ENCODE assay signal across 29 cellular contexts in genomic region chr5:135723451-135723850, GRCh38.
"Had no signal": no experiment of that assay in that cellular context is flagged by ENCODE, and none has a peak within 500 bp of the region (broad histone marks: within the 10 kb centered on the region; RNA-seq: fewer than 3 reads in every experiment).

No MANE protein-coding gene starts in this region.

- H3K27me3 ChIP-seq: gastroesophageal sphincter, heart left ventricle, hepatocyte, ovary, right lobe of liver, stomach, thyroid gland, vagina had no signal

- H2AFZ ChIP-seq: hepatocyte had no signal

- H3K4me3 ChIP-seq: dorsolateral prefrontal cortex, gastroesophageal sphincter, heart left ventricle, hepatocyte, lung, ovary, right lobe of liver, stomach, thyroid gland, vagina had no signal

- H3K4me3 Mint-ChIP-seq: memory B cell; naive thymus-derived CD8-positive, alpha-beta T cell had no signal

- H3K36me3 Mint-ChIP-seq: memory B cell; naive thymus-derived CD8-positive, alpha-beta T cell had no signal

- H3K4me2 ChIP-seq: hepatocyte had no signal

- H3K27ac ChIP-seq: dorsolateral prefrontal cortex, epithelial cell of prostate, gastroesophageal sphincter, heart left ventricle, hepatocyte, ovary, right lobe of liver, stomach, thyroid gland had no signal

- H3K36me3 ChIP-seq: gastroesophageal sphincter, heart left ventricle, ovary, right lobe of liver, stomach, thyroid gland, vagina had no signal

- H3K79me2 ChIP-seq: hepatocyte had no signal

- ATAC-seq: esophagus mucosa; gastroesophageal sphincter; heart left ventricle; left lobe of liver; naive thymus-derived CD8-positive, alpha-beta T cell had no signal

- DNase-seq: dorsolateral prefrontal cortex; effector CD4-positive, alpha-beta T cell; foreskin fibroblast; heart left ventricle; kidney; midbrain; naive thymus-derived CD8-positive, alpha-beta T cell; occipital lobe; ovary; posterior cingulate gyrus; retina; right lobe of liver; small intestine; stimulated activated CD4-positive, alpha-beta T cell treated with anti-CD3 and anti-CD28 coated beads, Interleukin-12 subunit alpha, Interleukin-12 subunit beta, amount 100 ng/mL, for 4 hours; stimulated activated CD4-positive, alpha-beta T cell treated with anti-CD3 and anti-CD28 coated beads, Interleukin-1b, Interleukin-23, amount 100 ng/mL, for 48 hours; stimulated activated CD4-positive, alpha-beta T cell treated with anti-CD3 and anti-CD28 coated beads, Interleukin-4, amount 100 ng/mL, for 1 hour; stimulated activated CD8-positive, alpha-beta memory T cell treated with anti-CD3 and anti-CD28 coated beads, Interleukin-4, amount 100 ng/mL, for 48 hours; stimulated activated naive CD4-positive, alpha-beta T cell treated with Interleukin-2 at 50 U/mL for 16 hours; stomach; thyroid gland; trophoblast cell had no signal

- H3K9me3 Mint-ChIP-seq: memory B cell; naive thymus-derived CD8-positive, alpha-beta T cell had no signal

- H3K4me1 ChIP-seq: gastroesophageal sphincter, heart left ventricle, right lobe of liver, vagina had no signal

- H3K4me1 Mint-ChIP-seq: memory B cell; naive thymus-derived CD8-positive, alpha-beta T cell had no signal

- H3K27ac Mint-ChIP-seq: memory B cell; naive thymus-derived CD8-positive, alpha-beta T cell had no signal

- H3K9me3 ChIP-seq: gastroesophageal sphincter, heart left ventricle, ovary, right lobe of liver, stomach, thyroid gland, vagina had no signal
